ENCODE assay signal across 9 cellular contexts in genomic region chr16:23182206-23182674, GRCh38. TPM values are rescaled to one million over a fixed set of nuclear protein-coding genes. Genes with fewer than 3 reads are reported as not detected.
DNase-seq lines count a peak whose midpoint lies in the region; ATAC-seq and TF ChIP-seq lines count a peak whose summit lies in the region.
"Had no signal": no experiment of that assay in that cellular context is flagged by ENCODE, and none has a peak within 500 bp of the region (broad histone marks: within the 10 kb centered on the region; RNA-seq: fewer than 3 reads in every experiment).

No MANE protein-coding gene starts in this region.

- peaks cover 12% of the 10 kb centered on the region for H3K4me1 ChIP-seq in colonic mucosa

- H3K9me3 ChIP-seq in colonic mucosa, result no peaks in the 10 kb centered on the region

- peak overlapping the region; percentile 50 for H3K4me3 Mint-ChIP-seq in activated CD4-positive, alpha-beta T cell treated with anti-CD3 and anti-CD28 coated beads, Interleukin-2, amount 10 ng/mL, durations not matched to agents 24 days and 14 days

- TF ChIP-seq CTCF in 22Rv1 (IDR thresholded peaks at IDR 0.05), result peak; percentile 98
- TF ChIP-seq CTCF in colonic mucosa (IDR thresholded peaks at IDR 0.05), result peak; percentile 98

- peaks cover 51% of the 10 kb centered on the region for H3K27me3 Mint-ChIP-seq in activated CD4-positive, alpha-beta T cell treated with anti-CD3 and anti-CD28 coated beads, Interleukin-2, amount 10 ng/mL, durations not matched to agents 24 days and 14 days

- H3K27me3 ChIP-seq in colonic mucosa, result peaks cover 7% of the 10 kb centered on the region

- no peaks in the 10 kb centered on the region for H3K36me3 ChIP-seq in colonic mucosa

- peaks cover 4% of the 10 kb centered on the region for H3K4me1 Mint-ChIP-seq in activated CD4-positive, alpha-beta T cell treated with anti-CD3 and anti-CD28 coated beads, Interleukin-2, amount 10 ng/mL, durations not matched to agents 24 days and 14 days

- H3K36me3 Mint-ChIP-seq in activated CD4-positive, alpha-beta T cell treated with anti-CD3 and anti-CD28 coated beads, Interleukin-2, amount 10 ng/mL, durations not matched to agents 24 days and 14 days (ENCODE audit: low read depth), result no peaks in the 10 kb centered on the region

- H3K27ac Mint-ChIP-seq in activated CD4-positive, alpha-beta T cell treated with anti-CD3 and anti-CD28 coated beads, Interleukin-2, amount 10 ng/mL, durations not matched to agents 24 days and 14 days, result no peak overlapping the region

- ATAC-seq in GM18517 (IDR thresholded peaks at IDR 0.05; ENCODE audit: unreplicated experiment) (peak; percentile 80), HG03095 (IDR thresholded peaks at IDR 0.05; ENCODE audit: unreplicated experiment) (peak; percentile 82), left lobe of liver (peak; percentile 97)

- intact Hi-C loops in activated CD4-positive, alpha-beta T cell treated with anti-CD3 and anti-CD28 coated beads, Interleukin-2, amount 10 ng/mL, durations not matched to agents 24 days and 14 days (cut with micrococcal nuclease), result loop anchor here (1.0 kb wide), 1 partner anchor 253 kb away; no protein-coding TSS in a partner anchor
- intact Hi-C loops in colonic mucosa (cut with DNase I), result loop anchor here (1.0 kb wide), 1 partner anchor 252 kb away; no protein-coding TSS in a partner anchor

- H3K9me3 Mint-ChIP-seq in activated CD4-positive, alpha-beta T cell treated with anti-CD3 and anti-CD28 coated beads, Interleukin-2, amount 10 ng/mL, durations not matched to agents 24 days and 14 days, result no peaks in the 10 kb centered on the region

- H3K27ac ChIP-seq in 22Rv1, result no peak overlapping the region
- H3K27ac ChIP-seq in colonic mucosa, result no peak overlapping the region

- H3K4me3 ChIP-seq in colonic mucosa, result peak overlapping the region; percentile 63

- DNase-seq in NCI-H2196 treated with DMSO at 0.1 percent for 48 hours (lab: John Stamatoyannopoulos, UW; ENCODE audit: unreplicated experiment) (peak; percentile 90), colonic mucosa (peak; percentile 90), left lobe of liver (ENCODE audit: low spot score) (peak; percentile 60)
- peak; percentile 92 for DNase-seq in activated CD4-positive, alpha-beta T cell treated with anti-CD3 and anti-CD28 coated beads, Interleukin-2, amount 10 ng/mL, durations not matched to agents 24 days and 14 days
- DNase-seq in stimulated activated CD4-positive, alpha-beta T cell treated with anti-CD3 and anti-CD28 coated beads, Interleukin-4, amount 100 ng/mL, for 4 hours, result peak; percentile 59 to 60
- DNase-seq: DND-41 had no signal

- H3K9ac ChIP-seq in colonic mucosa (ENCODE audit: low read depth in 2 of 2, low read length in 2 of 2), result no peak overlapping the region

RNA-seq across cellular contexts. Expression of gene SCNN1G, which starts 0.3 kb away (rescaled TPM):
- not detected in 2 replicates for total RNA-seq in activated CD4-positive, alpha-beta T cell treated with anti-CD3 and anti-CD28 coated beads, Interleukin-2, amount 10 ng/mL, durations not matched to agents 24 days and 14 days
- total RNA-seq in colonic mucosa (1 to 10 TPM; 2.0 to 3.4 TPM), left lobe of liver (not detected)

RNA-seq across cellular contexts. Expression of gene USP31, which starts 33.0 kb away (rescaled TPM):
- total RNA-seq in activated CD4-positive, alpha-beta T cell treated with anti-CD3 and anti-CD28 coated beads, Interleukin-2, amount 10 ng/mL, durations not matched to agents 24 days and 14 days, result 8.9 and 10.0 TPM in 2 replicates
- total RNA-seq in colonic mucosa, result 1 to 10 TPM; 5.9 to 9.8 TPM
- total RNA-seq in left lobe of liver, result 10.1 TPM
